ENCODE assay signal across 1 cellular context in the genomic region with DNA sequence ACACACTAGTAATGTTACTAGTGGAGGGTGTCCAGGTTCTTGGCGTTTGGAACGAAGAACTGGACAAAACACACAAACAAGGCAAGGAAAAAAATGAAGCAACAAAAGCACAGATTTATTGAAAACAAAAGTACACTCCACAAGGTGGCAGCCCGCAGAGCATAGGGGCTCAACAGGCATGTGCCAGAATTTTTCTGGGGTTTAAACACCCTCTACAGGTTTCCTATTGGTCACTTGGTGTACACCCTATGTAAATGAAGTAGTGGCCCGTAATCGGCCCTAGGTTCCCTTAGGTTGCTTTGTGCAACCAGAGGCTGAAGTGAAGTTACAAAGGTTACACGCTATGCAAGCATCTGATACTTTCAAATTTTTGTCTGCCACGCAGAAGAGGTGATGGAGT.
A peak's percentile ranks its signal among the peaks of the same experiment; 100 is the strongest.
TF ChIP-seq lines count a peak whose summit lies in the region.

No MANE protein-coding gene starts in this region.

TF ChIP-seq in HepG2, 621 proteins besides CTCF, POLR2A, EP300 and RAD21 (continued from another document):
- TF ChIP-seq, protein P1, sequence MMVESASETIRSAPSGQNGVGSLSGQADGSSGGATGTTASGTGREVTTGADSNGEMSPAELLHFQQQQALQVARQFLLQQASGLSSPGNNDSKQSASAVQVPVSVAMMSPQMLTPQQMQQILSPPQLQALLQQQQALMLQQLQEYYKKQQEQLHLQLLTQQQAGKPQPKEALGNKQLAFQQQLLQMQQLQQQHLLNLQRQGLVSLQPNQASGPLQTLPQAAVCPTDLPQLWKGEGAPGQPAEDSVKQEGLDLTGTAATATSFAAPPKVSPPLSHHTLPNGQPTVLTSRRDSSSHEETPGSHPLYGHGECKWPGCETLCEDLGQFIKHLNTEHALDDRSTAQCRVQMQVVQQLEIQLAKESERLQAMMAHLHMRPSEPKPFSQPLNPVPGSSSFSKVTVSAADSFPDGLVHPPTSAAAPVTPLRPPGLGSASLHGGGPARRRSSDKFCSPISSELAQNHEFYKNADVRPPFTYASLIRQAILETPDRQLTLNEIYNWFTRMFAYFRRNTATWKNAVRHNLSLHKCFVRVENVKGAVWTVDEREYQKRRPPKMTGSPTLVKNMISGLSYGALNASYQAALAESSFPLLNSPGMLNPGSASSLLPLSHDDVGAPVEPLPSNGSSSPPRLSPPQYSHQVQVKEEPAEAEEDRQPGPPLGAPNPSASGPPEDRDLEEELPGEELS (CRISPR knock-in tag; IDR thresholded peaks at IDR 0.05), result 0 out of 2 replicates have a peak, but pooled peaks have one; percentile 15
- TF ChIP-seq, protein P2, sequence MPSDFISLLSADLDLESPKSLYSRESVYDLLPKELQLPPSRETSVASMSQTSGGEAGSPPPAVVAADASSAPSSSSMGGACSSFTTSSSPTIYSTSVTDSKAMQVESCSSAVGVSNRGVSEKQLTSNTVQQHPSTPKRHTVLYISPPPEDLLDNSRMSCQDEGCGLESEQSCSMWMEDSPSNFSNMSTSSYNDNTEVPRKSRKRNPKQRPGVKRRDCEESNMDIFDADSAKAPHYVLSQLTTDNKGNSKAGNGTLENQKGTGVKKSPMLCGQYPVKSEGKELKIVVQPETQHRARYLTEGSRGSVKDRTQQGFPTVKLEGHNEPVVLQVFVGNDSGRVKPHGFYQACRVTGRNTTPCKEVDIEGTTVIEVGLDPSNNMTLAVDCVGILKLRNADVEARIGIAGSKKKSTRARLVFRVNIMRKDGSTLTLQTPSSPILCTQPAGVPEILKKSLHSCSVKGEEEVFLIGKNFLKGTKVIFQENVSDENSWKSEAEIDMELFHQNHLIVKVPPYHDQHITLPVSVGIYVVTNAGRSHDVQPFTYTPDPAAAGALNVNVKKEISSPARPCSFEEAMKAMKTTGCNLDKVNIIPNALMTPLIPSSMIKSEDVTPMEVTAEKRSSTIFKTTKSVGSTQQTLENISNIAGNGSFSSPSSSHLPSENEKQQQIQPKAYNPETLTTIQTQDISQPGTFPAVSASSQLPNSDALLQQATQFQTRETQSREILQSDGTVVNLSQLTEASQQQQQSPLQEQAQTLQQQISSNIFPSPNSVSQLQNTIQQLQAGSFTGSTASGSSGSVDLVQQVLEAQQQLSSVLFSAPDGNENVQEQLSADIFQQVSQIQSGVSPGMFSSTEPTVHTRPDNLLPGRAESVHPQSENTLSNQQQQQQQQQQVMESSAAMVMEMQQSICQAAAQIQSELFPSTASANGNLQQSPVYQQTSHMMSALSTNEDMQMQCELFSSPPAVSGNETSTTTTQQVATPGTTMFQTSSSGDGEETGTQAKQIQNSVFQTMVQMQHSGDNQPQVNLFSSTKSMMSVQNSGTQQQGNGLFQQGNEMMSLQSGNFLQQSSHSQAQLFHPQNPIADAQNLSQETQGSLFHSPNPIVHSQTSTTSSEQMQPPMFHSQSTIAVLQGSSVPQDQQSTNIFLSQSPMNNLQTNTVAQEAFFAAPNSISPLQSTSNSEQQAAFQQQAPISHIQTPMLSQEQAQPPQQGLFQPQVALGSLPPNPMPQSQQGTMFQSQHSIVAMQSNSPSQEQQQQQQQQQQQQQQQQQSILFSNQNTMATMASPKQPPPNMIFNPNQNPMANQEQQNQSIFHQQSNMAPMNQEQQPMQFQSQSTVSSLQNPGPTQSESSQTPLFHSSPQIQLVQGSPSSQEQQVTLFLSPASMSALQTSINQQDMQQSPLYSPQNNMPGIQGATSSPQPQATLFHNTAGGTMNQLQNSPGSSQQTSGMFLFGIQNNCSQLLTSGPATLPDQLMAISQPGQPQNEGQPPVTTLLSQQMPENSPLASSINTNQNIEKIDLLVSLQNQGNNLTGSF (CRISPR knock-in tag; IDR thresholded peaks at IDR 0.05), result no peak
- no peak for TF ChIP-seq ZNF331 (CRISPR knock-in tag; IDR thresholded peaks at IDR 0.05)
- TF ChIP-seq HNF4A (CRISPR knock-in tag; IDR thresholded peaks at IDR 0.05), result peak; percentile 16; the same call in 1 of the 2 replicates
- no peak for TF ChIP-seq ZNF10 (CRISPR knock-in tag; IDR thresholded peaks at IDR 0.05; ENCODE audit: borderline replicate concordance, low read depth)
- peak; percentile 46 for TF ChIP-seq POLR2AphosphoS5 (IDR thresholded peaks at IDR 0.05; ENCODE audit: low read depth, low read length)
- TF ChIP-seq ZNF549 (CRISPR knock-in tag; IDR thresholded peaks at IDR 0.05), result no peak
- no peak for TF ChIP-seq ADNP (CRISPR knock-in tag; IDR thresholded peaks at IDR 0.05)
- TF ChIP-seq, protein P3, sequence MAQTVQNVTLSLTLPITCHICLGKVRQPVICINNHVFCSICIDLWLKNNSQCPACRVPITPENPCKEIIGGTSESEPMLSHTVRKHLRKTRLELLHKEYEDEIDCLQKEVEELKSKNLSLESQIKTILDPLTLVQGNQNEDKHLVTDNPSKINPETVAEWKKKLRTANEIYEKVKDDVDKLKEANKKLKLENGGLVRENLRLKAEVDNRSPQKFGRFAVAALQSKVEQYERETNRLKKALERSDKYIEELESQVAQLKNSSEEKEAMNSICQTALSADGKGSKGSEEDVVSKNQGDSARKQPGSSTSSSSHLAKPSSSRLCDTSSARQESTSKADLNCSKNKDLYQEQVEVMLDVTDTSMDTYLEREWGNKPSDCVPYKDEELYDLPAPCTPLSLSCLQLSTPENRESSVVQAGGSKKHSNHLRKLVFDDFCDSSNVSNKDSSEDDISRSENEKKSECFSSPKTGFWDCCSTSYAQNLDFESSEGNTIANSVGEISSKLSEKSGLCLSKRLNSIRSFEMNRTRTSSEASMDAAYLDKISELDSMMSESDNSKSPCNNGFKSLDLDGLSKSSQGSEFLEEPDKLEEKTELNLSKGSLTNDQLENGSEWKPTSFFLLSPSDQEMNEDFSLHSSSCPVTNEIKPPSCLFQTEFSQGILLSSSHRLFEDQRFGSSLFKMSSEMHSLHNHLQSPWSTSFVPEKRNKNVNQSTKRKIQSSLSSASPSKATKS (CRISPR knock-in tag; IDR thresholded peaks at IDR 0.05), result no peak
- TF ChIP-seq ZNF546 (CRISPR knock-in tag; conservative IDR thresholded peaks at IDR 0.05), result no peak
- TF ChIP-seq ZNF564 (CRISPR knock-in tag; IDR thresholded peaks at IDR 0.05), result no peak
